In genomic region chr2:156480376-156480775, GRCh38 we compare ENCODE assay signal across 16 cellular contexts.
"Had no signal": no experiment of that assay in that cellular context is flagged by ENCODE, and none has a peak within 500 bp of the region (broad histone marks: within the 10 kb centered on the region; RNA-seq: fewer than 3 reads in every experiment).

No MANE protein-coding gene starts in this region.

- H3K27ac Mint-ChIP-seq: activated naive CD4-positive, alpha-beta T cell treated with anti-CD3 and anti-CD28 coated beads for 36 hours; endodermal cell had no signal

- H3K27me3 ChIP-seq: body of pancreas, hepatocyte, pancreas, tibial artery, vagina had no signal

- H3K4me3 ChIP-seq: body of pancreas, hepatocyte, pancreas, tibial artery, vagina had no signal

- H3K9me3 ChIP-seq: body of pancreas, pancreas, tibial artery, vagina had no signal

- ATAC-seq: body of pancreas, pancreas had no signal

- DNase-seq: activated CD4-positive, alpha-beta T cell treated with anti-CD3 and anti-CD28 coated beads for 1 hour; activated naive CD4-positive, alpha-beta T cell treated with anti-CD3 and anti-CD28 coated beads for 36 hours; activated T-cell treated with anti-CD3 and anti-CD28 coated beads for 4 hours; amniotic stem cell; body of pancreas; dermis blood vessel endothelial cell; endodermal cell; erythroblast; kidney glomerular epithelial cell; mesendoderm; pancreas; retina; stimulated activated CD4-positive, alpha-beta T cell treated with anti-CD3 and anti-CD28 coated beads, Interleukin-4, amount 100 ng/mL, for 24 hours; tibial artery had no signal

- H3K9me3 Mint-ChIP-seq: activated naive CD4-positive, alpha-beta T cell treated with anti-CD3 and anti-CD28 coated beads for 36 hours; endodermal cell had no signal

- H3K27ac ChIP-seq: body of pancreas, hepatocyte, pancreas, tibial artery, vagina had no signal

- H3K4me3 Mint-ChIP-seq: activated naive CD4-positive, alpha-beta T cell treated with anti-CD3 and anti-CD28 coated beads for 36 hours; endodermal cell had no signal

- FAIRE-seq: pancreas had no signal

- H3K36me3 ChIP-seq: pancreas, tibial artery, vagina had no signal
